Comparison of ENCODE assay signal across 12 cellular contexts in the genomic region with DNA sequence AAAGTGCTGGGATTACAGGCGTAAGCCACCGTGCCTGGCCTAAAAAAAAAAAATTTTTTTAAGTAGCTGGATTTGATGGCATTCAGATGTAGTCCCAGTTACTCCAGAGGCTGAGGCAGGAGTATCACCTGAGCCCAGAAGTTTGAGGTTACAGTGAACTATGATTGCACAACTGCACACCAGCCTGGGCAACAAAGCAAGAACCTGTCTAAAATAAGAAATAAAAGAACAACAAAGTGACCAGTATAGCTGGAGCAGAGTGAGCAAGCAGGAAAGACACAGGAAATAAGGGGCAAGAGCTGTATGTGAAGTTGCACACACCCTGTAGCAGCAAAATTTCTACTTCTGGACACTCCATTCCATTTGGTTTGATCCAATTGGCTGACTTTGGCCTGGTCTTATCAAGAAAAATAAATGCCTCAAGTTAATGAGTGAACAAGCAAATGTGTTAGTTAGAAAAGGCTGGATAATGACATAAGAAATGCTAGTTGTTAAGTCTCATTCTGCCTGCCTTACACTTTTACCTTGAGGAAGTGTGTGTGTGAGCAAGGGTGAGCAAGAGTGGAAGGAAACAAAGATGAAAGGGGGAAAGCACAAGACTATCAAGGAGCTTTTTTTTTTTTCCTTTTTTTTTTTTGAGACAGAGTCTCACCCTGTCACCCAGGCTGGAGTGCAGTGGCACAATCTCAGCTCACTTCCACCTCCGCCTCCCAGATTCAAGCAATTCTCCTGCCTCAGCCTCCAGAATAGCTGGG. TPM values are rescaled to one million over a fixed set of nuclear protein-coding genes. Genes with fewer than 3 reads are reported as not detected.
A peak's percentile ranks its signal among the peaks of the same experiment; 100 is the strongest.
DNase-seq lines count a peak whose midpoint lies in the region; ATAC-seq and TF ChIP-seq lines count a peak whose summit lies in the region.
"Had no signal": no experiment of that assay in that cellular context is flagged by ENCODE, and none has a peak within 500 bp of the region (broad histone marks: within the 10 kb centered on the region; RNA-seq: fewer than 3 reads in every experiment).

No MANE protein-coding gene starts in this region.

- H3K4me1 ChIP-seq in cardiac muscle cell (ENCODE audit: low read depth) (peaks cover 34% of the 10 kb centered on the region), smooth muscle cell (ENCODE audit: low read depth) (peaks cover 14% of the 10 kb centered on the region), A673 (ENCODE audit: insufficient read depth, low read length, poor library complexity, severe bottlenecking) (peaks cover 18% of the 10 kb centered on the region)

- TF ChIP-seq CTCF in cardiac muscle cell (IDR thresholded peaks at IDR 0.05; ENCODE audit: low read depth, low read length) (no peak), smooth muscle cell (IDR thresholded peaks at IDR 0.05; ENCODE audit: borderline replicate concordance, insufficient read depth, poor library complexity, severe bottlenecking) (no peak), A673 (conservative IDR thresholded peaks at IDR 0.05; ENCODE audit: low read depth, low read length) (no peak)

- no peaks in the 10 kb centered on the region for H3K9me3 ChIP-seq in cardiac muscle cell (ENCODE audit: low read depth)
- no peaks in the 10 kb centered on the region for H3K9me3 ChIP-seq in smooth muscle cell (replicated peaks; ENCODE audit: low read depth)
- H3K9me3 ChIP-seq in A673 (ENCODE audit: low read depth, low read length, poor library complexity, severe bottlenecking), result no peaks in the 10 kb centered on the region
- H3K9me3 ChIP-seq: BE2C had no signal

- intact Hi-C loops in Right ventricle myocardium superior (cut with DNase I) (no loop called here), A673 (cut with micrococcal nuclease; ENCODE audit: unreplicated experiment) (loop anchor here (10.0 kb wide), 1 partner anchor 271 kb away; no protein-coding TSS in a partner anchor)

- H3K4me3 ChIP-seq in cardiac muscle cell (no peak overlapping the region), smooth muscle cell (no peak overlapping the region), A673 (ENCODE audit: low read depth, low read length, poor library complexity, severe bottlenecking) (no peak overlapping the region)

- 98% methylated on average over 3 of the region's 3 CpGs for WGBS in smooth muscle cell (ENCODE audit: low lambda C conversion rate)

- H3K27me3 Mint-ChIP-seq in activated CD8-positive, alpha-beta T cell treated with anti-CD3 and anti-CD28 coated beads, Interleukin-2, amount 10 ng/mL, durations not matched to agents 7 days and 5 days (ENCODE audit: low read depth), result no peaks in the 10 kb centered on the region
- no peaks in the 10 kb centered on the region for H3K27me3 Mint-ChIP-seq in stimulated activated memory B cell treated with anti-CD40 and anti-IgM and Interleukin-4, amounts not matched to agents 10 μg/mL and 1 μg/mL and 100 μg/mL, for 72 hours

- no peak for ATAC-seq in Right ventricle myocardium superior (ENCODE audit: poor library complexity)
- no peak for ATAC-seq in activated CD8-positive, alpha-beta T cell treated with anti-CD3 and anti-CD28 coated beads, Interleukin-2, amount 10 ng/mL, durations not matched to agents 7 days and 5 days
- no peak for ATAC-seq in stimulated activated memory B cell treated with anti-CD40 and anti-IgM and Interleukin-4, amounts not matched to agents 10 μg/mL and 1 μg/mL and 100 μg/mL, for 72 hours

- no peak overlapping the region for H2AFZ ChIP-seq in smooth muscle cell (ENCODE audit: low read depth)

- peaks cover 6% of the 10 kb centered on the region for H3K36me3 Mint-ChIP-seq in activated CD8-positive, alpha-beta T cell treated with anti-CD3 and anti-CD28 coated beads, Interleukin-2, amount 10 ng/mL, durations not matched to agents 7 days and 5 days (ENCODE audit: low read depth)
- H3K36me3 Mint-ChIP-seq in stimulated activated memory B cell treated with anti-CD40 and anti-IgM and Interleukin-4, amounts not matched to agents 10 μg/mL and 1 μg/mL and 100 μg/mL, for 72 hours, result no peaks in the 10 kb centered on the region

- H3K4me3 Mint-ChIP-seq in activated CD8-positive, alpha-beta T cell treated with anti-CD3 and anti-CD28 coated beads, Interleukin-2, amount 10 ng/mL, durations not matched to agents 7 days and 5 days, result peak overlapping the region; percentile 59
- H3K4me3 Mint-ChIP-seq in stimulated activated memory B cell treated with anti-CD40 and anti-IgM and Interleukin-4, amounts not matched to agents 10 μg/mL and 1 μg/mL and 100 μg/mL, for 72 hours, result no peak overlapping the region

- H3K27ac Mint-ChIP-seq in activated CD8-positive, alpha-beta T cell treated with anti-CD3 and anti-CD28 coated beads, Interleukin-2, amount 10 ng/mL, durations not matched to agents 7 days and 5 days, result peak overlapping the region; percentile 89
- peak overlapping the region; percentile 85 for H3K27ac Mint-ChIP-seq in stimulated activated memory B cell treated with anti-CD40 and anti-IgM and Interleukin-4, amounts not matched to agents 10 μg/mL and 1 μg/mL and 100 μg/mL, for 72 hours

- H3K79me2 ChIP-seq in smooth muscle cell (ENCODE audit: low read depth), result no peaks in the 10 kb centered on the region

- peaks cover 8% of the 10 kb centered on the region for H3F3A ChIP-seq in smooth muscle cell (ENCODE audit: low read depth)

- no peak overlapping the region for H3K9ac ChIP-seq in smooth muscle cell (ENCODE audit: low read depth)

- CTCF ChIA-PET in activated CD8-positive, alpha-beta T cell treated with anti-CD3 and anti-CD28 coated beads, Interleukin-2, amount 10 ng/mL, durations not matched to agents 7 days and 5 days (lab: Charles Lee), result interaction anchor here (0.8 to 2.4 kb wide), 7 partner anchors 8 to 493 kb away, joined by 3 to 11 read pairs (median 4); a partner anchor contains a TSS
- CTCF ChIA-PET in A673 (lab: Charles Lee), result interaction anchor here (0.7 kb wide), 1 partner anchor 116 kb away, joined by 3 read pairs; no protein-coding TSS in a partner anchor

- no peaks in the 10 kb centered on the region for H3K27me3 ChIP-seq in cardiac muscle cell
- no peaks in the 10 kb centered on the region for H3K27me3 ChIP-seq in smooth muscle cell (ENCODE audit: low read depth)
- H3K27me3 ChIP-seq in A673 (replicated peaks; ENCODE audit: insufficient read depth, low read depth, low read length, poor library complexity), result no peaks in the 10 kb centered on the region
- H3K27me3 ChIP-seq: BE2C had no signal

- DNase-seq in cardiac muscle cell (ENCODE audit: low read depth in 1 of 2, low spot score in 1 of 2) (no peak), Right ventricle myocardium superior (no peak), kidney tubule cell (ENCODE audit: low spot score) (peak; percentile 63), smooth muscle cell (lab: John Stamatoyannopoulos, UW; ENCODE audit: unreplicated experiment) (no peak), glomerular visceral epithelial cell (ENCODE audit: extremely low spot score) (no peak), A673 (ENCODE audit: low spot score) (no peak)
- DNase-seq in activated CD8-positive, alpha-beta T cell treated with anti-CD3 and anti-CD28 coated beads, Interleukin-2, amount 10 ng/mL, durations not matched to agents 7 days and 5 days, result no peak
- DNase-seq: activated CD4-positive, alpha-beta T cell treated with anti-CD3 and anti-CD28 coated beads, Interleukin-2, amount 50 U/mL, for 48 hours; BE2C; caudate nucleus; NCI-H2029 treated with DMSO at 0.1 percent for 48 hours had no signal

- H3K27ac ChIP-seq in cardiac muscle cell (peak overlapping the region; percentile 83), smooth muscle cell (ENCODE audit: low read depth) (no peak overlapping the region), A673 (ENCODE audit: low read depth, low read length, poor library complexity, severe bottlenecking) (no peak overlapping the region)

- H3K4me1 Mint-ChIP-seq in activated CD8-positive, alpha-beta T cell treated with anti-CD3 and anti-CD28 coated beads, Interleukin-2, amount 10 ng/mL, durations not matched to agents 7 days and 5 days (ENCODE audit: low read depth), result peaks cover 49% of the 10 kb centered on the region
- H3K4me1 Mint-ChIP-seq in stimulated activated memory B cell treated with anti-CD40 and anti-IgM and Interleukin-4, amounts not matched to agents 10 μg/mL and 1 μg/mL and 100 μg/mL, for 72 hours, result peaks cover 52% of the 10 kb centered on the region

- POLR2A ChIA-PET in activated CD8-positive, alpha-beta T cell treated with anti-CD3 and anti-CD28 coated beads, Interleukin-2, amount 10 ng/mL, durations not matched to agents 7 days and 5 days (lab: Charles Lee), result interaction anchor here (0.8 to 4.6 kb wide), 5 partner anchors 8 to 83 kb away, joined by 3 to 49 read pairs (median 3); a partner anchor contains a TSS
- POLR2A ChIA-PET in A673 (lab: Charles Lee; ENCODE audit: low non-redundant PET), result no interaction called here

- no peaks in the 10 kb centered on the region for H3K9me3 Mint-ChIP-seq in activated CD8-positive, alpha-beta T cell treated with anti-CD3 and anti-CD28 coated beads, Interleukin-2, amount 10 ng/mL, durations not matched to agents 7 days and 5 days (ENCODE audit: insufficient read depth)
- no peaks in the 10 kb centered on the region for H3K9me3 Mint-ChIP-seq in stimulated activated memory B cell treated with anti-CD40 and anti-IgM and Interleukin-4, amounts not matched to agents 10 μg/mL and 1 μg/mL and 100 μg/mL, for 72 hours

- H3K36me3 ChIP-seq in cardiac muscle cell, result no peaks in the 10 kb centered on the region
- H3K36me3 ChIP-seq in smooth muscle cell (ENCODE audit: low read depth), result no peaks in the 10 kb centered on the region
- no peaks in the 10 kb centered on the region for H3K36me3 ChIP-seq in A673 (ENCODE audit: insufficient read depth, low read length, poor library complexity, severe bottlenecking)
- H3K36me3 ChIP-seq: BE2C had no signal

- H3K4me2 ChIP-seq in smooth muscle cell, result no peak overlapping the region

- no TSS peak for BruUV-seq in A673 (replicated peaks; lab: Mats Ljungman, UMichigan)

- H4K20me1 ChIP-seq in smooth muscle cell (ENCODE audit: low read depth), result no peaks in the 10 kb centered on the region

RNA-seq across cellular contexts. Expression of a gene that starts 7.9 kb away (rescaled TPM):
- total RNA-seq in cardiac muscle cell (1,032 and 1,070 TPM in 2 replicates), Right ventricle myocardium superior (358 TPM), smooth muscle cell (359 and 460 TPM in 2 replicates), A673 (2021) (144 and 158 TPM in 2 replicates)
- polyA plus RNA-seq in cardiac muscle cell (966 and 1,056 TPM in 2 replicates), smooth muscle cell (547 and 550 TPM in 2 replicates)
- 100 to 1,000 TPM; 204 to 222 TPM for total RNA-seq in activated CD8-positive, alpha-beta T cell treated with anti-CD3 and anti-CD28 coated beads, Interleukin-2, amount 10 ng/mL, durations not matched to agents 7 days and 5 days

RNA-seq across cellular contexts. Expression of a gene that starts 11.0 kb away (rescaled TPM):
- 51.9 and 72.3 TPM in 2 replicates for total RNA-seq in cardiac muscle cell
- polyA plus RNA-seq in cardiac muscle cell, result 117 and 137 TPM in 2 replicates
- 54.9 TPM for total RNA-seq in Right ventricle myocardium superior
- 100 to 1,000 TPM; 121 to 124 TPM for total RNA-seq in activated CD8-positive, alpha-beta T cell treated with anti-CD3 and anti-CD28 coated beads, Interleukin-2, amount 10 ng/mL, durations not matched to agents 7 days and 5 days
- 72.3 and 76.1 TPM in 2 replicates for total RNA-seq in smooth muscle cell
- 105 and 114 TPM in 2 replicates for polyA plus RNA-seq in smooth muscle cell
- total RNA-seq in A673 (2021), result 134 and 135 TPM in 2 replicates

RNA-seq across cellular contexts. Expression of a gene that starts 15.5 kb away (rescaled TPM):
- total RNA-seq in cardiac muscle cell (22.3 and 24.6 TPM in 2 replicates), Right ventricle myocardium superior (2.6 TPM), smooth muscle cell (28.8 and 30.8 TPM in 2 replicates), A673 (2021) (15.7 and 19.8 TPM in 2 replicates)
- polyA plus RNA-seq in cardiac muscle cell (24.5 and 24.8 TPM in 2 replicates), smooth muscle cell (42.8 and 45.4 TPM in 2 replicates)
- 10 to 100 TPM; 12.5 to 12.6 TPM for total RNA-seq in activated CD8-positive, alpha-beta T cell treated with anti-CD3 and anti-CD28 coated beads, Interleukin-2, amount 10 ng/mL, durations not matched to agents 7 days and 5 days
